ENCODE assay signal across 8 cellular contexts in genomic region chr19:57947088-57947418, GRCh38.
DNase-seq lines count a peak whose midpoint lies in the region; ATAC-seq and TF ChIP-seq lines count a peak whose summit lies in the region.

No MANE protein-coding gene starts in this region.

- H3K9me3 ChIP-seq in SK-N-MC (ENCODE audit: low read depth, low read length), result peaks cover 16% of the 10 kb centered on the region

- DNase-seq in SK-N-MC (ENCODE audit: low read depth, low spot score), result no peak
- DNase-seq in foreskin fibroblast, result peak in 1 of 2 donors; percentile 8
- no peak for DNase-seq in retinal pigment epithelial cell (ENCODE audit: low read depth)
- DNase-seq in islet precursor cell, result no peak
- no peak for DNase-seq in NCI-H1436 treated with DMSO at 0.1 percent for 48 hours (lab: John Stamatoyannopoulos, UW)
- DNase-seq in NCI-H748 (lab: John Stamatoyannopoulos, UW; ENCODE audit: unreplicated experiment), result no peak
- no peak for DNase-seq in AG08395 (ENCODE audit: low spot score)

- peak; percentile 10 for ATAC-seq in GM19372 (IDR thresholded peaks at IDR 0.05; ENCODE audit: low read depth, unreplicated experiment)

- H3K36me3 ChIP-seq in SK-N-MC (ENCODE audit: insufficient read depth, low read length), result peaks cover 22% of the 10 kb centered on the region

- H3K4me3 ChIP-seq in SK-N-MC (peak overlapping the region; percentile 85), foreskin fibroblast (ENCODE audit: low read depth in 1 of 2, low read length in 2 of 2) (peak overlapping the region; percentile 86 to 98), retinal pigment epithelial cell (ENCODE audit: low read length) (peak overlapping the region; percentile 82)

- 0 out of 2 replicates have a peak overlapping the region, but pooled peaks have one; percentile 33 for H3K27ac ChIP-seq in SK-N-MC

- TF ChIP-seq CTCF in foreskin fibroblast (IDR thresholded peaks at IDR 0.05; ENCODE audit: low read depth, low read length) (no peak), retinal pigment epithelial cell (conservative IDR thresholded peaks at IDR 0.05; ENCODE audit: low read depth, low read length) (no peak)

- peak overlapping the region; percentile 90 for H3K9ac ChIP-seq in SK-N-MC (ENCODE audit: insufficient read length)
